Comparison of ENCODE assay signal across 23 cellular contexts in the genomic region with DNA sequence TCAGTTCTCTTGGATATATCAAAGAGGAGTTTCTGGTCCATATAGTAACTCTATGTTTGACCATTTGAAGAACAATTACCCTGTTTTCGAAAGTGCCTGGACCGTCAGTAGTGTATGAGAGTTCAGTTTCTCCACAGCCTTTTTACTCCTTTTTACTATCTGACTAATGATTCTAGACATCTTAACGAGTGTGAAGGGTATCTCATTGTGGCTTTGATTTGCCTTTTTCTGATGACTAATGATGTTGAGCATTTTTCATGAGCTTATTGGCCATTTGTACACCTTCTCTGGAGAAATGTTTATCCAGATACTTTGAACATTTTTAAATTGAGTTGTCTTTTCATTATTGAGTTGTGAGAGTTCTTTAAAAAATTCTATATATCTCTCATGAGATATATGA.
DNase-seq lines count a peak whose midpoint lies in the region; ATAC-seq, FAIRE-seq and TF ChIP-seq lines count a peak whose summit lies in the region.
"Had no signal": no experiment of that assay in that cellular context is flagged by ENCODE, and none has a peak within 500 bp of the region (broad histone marks: within the 10 kb centered on the region; RNA-seq: fewer than 3 reads in every experiment).

No MANE protein-coding gene starts in this region.

- no peak overlapping the region for H3K4me2 ChIP-seq in K562 (ENCODE audit: insufficient read depth, low read length)
- H3K4me2 ChIP-seq: KMS-11 had no signal

- no peak overlapping the region for H3K9ac ChIP-seq in K562 (ENCODE audit: insufficient read depth in 1 of 2, low read depth in 2 of 2, low read length in 2 of 2)
- H3K9ac ChIP-seq: GM23248, KMS-11 had no signal

- no peaks in the 10 kb centered on the region for H3K36me3 ChIP-seq in K562 (ENCODE audit: control insufficient read depth, insufficient read depth, low read length)
- H3K36me3 ChIP-seq: BE2C, HAP-1 had no signal

- TF ChIP-seq RAD21 in K562 (CRISPR knock-in tag; conservative IDR thresholded peaks at IDR 0.05 in 1 of 2, IDR thresholded peaks at IDR 0.05 in 1 of 2): no peak

- intact Hi-C loops in K562 (cut with micrococcal nuclease) (no loop called here), left colon (cut with DNase I, micrococcal nuclease) (no loop called here)

- H3K9me3 ChIP-seq in K562 (replicated peaks; ENCODE audit: control insufficient read depth, insufficient read depth, low read depth, low read length): 0 out of 2 replicates have a peak, but pooled peaks cover 3% of the 10 kb centered on the region
- H3K9me3 ChIP-seq: BE2C, HAP-1 had no signal

- ATAC-seq in K562 (no peak), left colon (no peak)

- peak; percentile 6 for FAIRE-seq in K562 (lab: Jason Lieb, UNC)
- FAIRE-seq: GM19239 had no signal

- no peaks in the 10 kb centered on the region; a peak in 1 of 5 replicates for H3K4me1 ChIP-seq in K562 (replicated peaks in 1 of 2; ENCODE audit: control insufficient read depth in 2 of 2, insufficient read depth in 2 of 2, low read length in 2 of 2)
- H3K4me1 ChIP-seq: BE2C, HAP-1 had no signal

- H4K20me1 ChIP-seq in K562 (replicated peaks; ENCODE audit: control insufficient read depth, insufficient read depth, low read length): no peaks in the 10 kb centered on the region

- no peak for TF ChIP-seq CTCF in K562 (IDR thresholded peaks at IDR 0.05 in 2 of 3, conservative IDR thresholded peaks at IDR 0.05 in 1 of 3; ENCODE audit: insufficient read depth in 2 of 3, low read depth in 1 of 3, low read length in 3 of 3)

- 0% methylated on average over 3 of the region's 3 CpGs for WGBS in K562 (ENCODE audit: insufficient coverage, low coverage, missing lambda C conversion rate)

- H3K79me2 ChIP-seq in K562 (ENCODE audit: control insufficient read depth, insufficient read depth, low read length): no peaks in the 10 kb centered on the region

- TF ChIP-seq POLR2A in K562 (conservative IDR thresholded peaks at IDR 0.05): no peak

- H3K9me1 ChIP-seq in K562 (ENCODE audit: control insufficient read depth, insufficient read depth, low read length): no peaks in the 10 kb centered on the region

- CTCF ChIA-PET in K562 (lab: Yijun Ruan, JAX; ENCODE audit: low intra/inter-chr PET ratio): no interaction called here

- in situ Hi-C loops in K562 (cut with MboI): no loop called here

- H3K4me3 ChIP-seq in K562: no peak overlapping the region
- H3K4me3 ChIP-seq: GM23248, HAP-1 had no signal

- no TSS peak for BruUV-seq in K562 (replicated peaks; lab: Mats Ljungman, UMichigan)

- H2AFZ ChIP-seq in K562 (ENCODE audit: low read depth, low read length): no peak overlapping the region
- H2AFZ ChIP-seq: GM23248 had no signal

- TF ChIP-seq EP300 in K562 (IDR thresholded peaks at IDR 0.05; ENCODE audit: low read length): no peak

- H3K27me3 ChIP-seq in K562 (ENCODE audit: control insufficient read depth in 2 of 2, insufficient read depth in 2 of 2, low read length in 2 of 2): no peaks in the 10 kb centered on the region; a peak in 1 of 5 replicates
- H3K27me3 ChIP-seq: BE2C had no signal

- peak; percentile 51 for DNase-seq in A172 (ENCODE audit: low spot score)
- peak; percentile 24 for DNase-seq in ELR (ENCODE audit: low read depth)
- DNase-seq in M059J (ENCODE audit: low read depth): peak; percentile 89
- no peak for DNase-seq in K562 (ENCODE audit: extremely low read depth in 1 of 4, low spot score in 3 of 4)
- no peak for DNase-seq in SKM-1 (lab: John Stamatoyannopoulos, UW; ENCODE audit: unreplicated experiment)
- DNase-seq in left colon: no peak
- DNase-seq in NAMALWA (ENCODE audit: low spot score): no peak
- DNase-seq in HUDEP-2 (lab: John Stamatoyannopoulos, UW; ENCODE audit: unreplicated experiment in 76 of 76): no peak
- DNase-seq: 8988T; ACHN; BE2C; C1 segment of cervical spinal cord; CD4-positive, CD25-positive, alpha-beta regulatory T cell; CD8-positive, alpha-beta memory T cell; COR-L47; DMS 273 treated with DMSO at 0.1 percent for 48 hours; DMS53; DND-41; GF-D8; GM23248 had no signal

- H3K27ac ChIP-seq in K562 (ENCODE audit: extremely low read depth, low read depth, low read length): no peak overlapping the region
- H3K27ac ChIP-seq: GM23248, KMS-11 had no signal

- POLR2A ChIA-PET in K562 (lab: Yijun Ruan, JAX): no interaction called here

TF ChIP-seq in K562, 482 proteins besides CTCF, POLR2A, EP300 and RAD21:
- TF ChIP-seq SMARCC2 (IDR thresholded peaks at IDR 0.05; ENCODE audit: low read depth) (no peak), MAZ (CRISPR knock-in tag; conservative IDR thresholded peaks at IDR 0.05 in 1 of 2, IDR thresholded peaks at IDR 0.05 in 1 of 2) (no peak), CTCFL (IDR thresholded peaks at IDR 0.05; ENCODE audit: borderline replicate concordance, insufficient read depth, low read depth, low read length, poor library complexity, severe bottlenecking) (no peak), ARNT (IDR thresholded peaks at IDR 0.05) (no peak)

Comparison
In these comparisons a context has a peak if more than half of its experiments do, and no peak if none do; other contexts are left out.
1. DNase-seq: peak in A172 (single experiment), ELR (single experiment) and M059J (single experiment); none in K562 (0 of 4), SKM-1 (single experiment), left colon (0 of 2), NAMALWA (single experiment) and HUDEP-2 (0 of 76).